13 cellular contexts compared by ENCODE assay signal in genomic region chr12:13534242-13534641, GRCh38.
DNase-seq lines count a peak whose midpoint lies in the region; ATAC-seq and TF ChIP-seq lines count a peak whose summit lies in the region.
"Had no signal": no experiment of that assay in that cellular context is flagged by ENCODE, and none has a peak within 500 bp of the region (broad histone marks: within the 10 kb centered on the region; RNA-seq: fewer than 3 reads in every experiment).

No MANE protein-coding gene starts in this region.

- no peak overlapping the region for H3K27ac Mint-ChIP-seq in endothelial cell (ENCODE audit: unreplicated experiment)
- H3K27ac Mint-ChIP-seq in stimulated activated memory B cell treated with anti-CD40 and anti-IgM and Interleukin-4, amounts not matched to agents 10 μg/mL and 1 μg/mL and 100 μg/mL, for 72 hours = peak overlapping the region; percentile 91
- H3K27ac Mint-ChIP-seq: activated T-helper 2 cell treated with anti-CD3 and anti-CD28 coated beads, Interferon-gamma antibody, Interleukin-2, Interleukin-4, amounts not matched to agents 10 μg/mL and 5 μg/mL and 100 μg/mL, durations not matched to agents 14 hours and 24 hours and 36 hours had no signal

- H3K27me3 ChIP-seq in HUES6 (ENCODE audit: control insufficient read depth, insufficient read depth, low read length) (no peaks in the 10 kb centered on the region), mesendoderm (ENCODE audit: insufficient read depth, low read length, poor library complexity) (no peaks in the 10 kb centered on the region), PC-9 (ENCODE audit: insufficient read depth, low read depth) (no peaks in the 10 kb centered on the region)
- H3K27me3 ChIP-seq: neutrophil, SJCRH30 had no signal

- TF ChIP-seq CTCF in endothelial cell (IDR thresholded peaks at IDR 0.05; ENCODE audit: unreplicated experiment) = no peak
- no peak for TF ChIP-seq CTCF in PC-9 (conservative IDR thresholded peaks at IDR 0.05)

- H3K9ac ChIP-seq in HUES6 (ENCODE audit: low read length) (no peak overlapping the region), mesendoderm (ENCODE audit: low read length) (peak overlapping the region; percentile 57)

- no peaks in the 10 kb centered on the region for H3K9me2 ChIP-seq in PC-9 (ENCODE audit: insufficient read depth)

- peak overlapping the region; percentile 32; the same call in 1 of the 2 replicates for H3K4me3 ChIP-seq in HUES6 (ENCODE audit: low read depth, low read length)
- H3K4me3 ChIP-seq in mesendoderm (ENCODE audit: low read length) = no peak overlapping the region
- H3K4me3 ChIP-seq in PC-9 = no peak overlapping the region
- H3K4me3 ChIP-seq: K562, lung, SJCRH30 had no signal

- H4K8ac ChIP-seq in mesendoderm (ENCODE audit: low read depth, low read length) = no peak overlapping the region

- H4K5ac ChIP-seq in mesendoderm (ENCODE audit: low read length) = no peak overlapping the region

- no TSS peak for BruUV-seq in PC-9 (replicated peaks; lab: Mats Ljungman, UMichigan)

- H3K4me1 Mint-ChIP-seq in endothelial cell (ENCODE audit: unreplicated experiment) = peaks cover 4% of the 10 kb centered on the region
- peaks cover 45% of the 10 kb centered on the region for H3K4me1 Mint-ChIP-seq in stimulated activated memory B cell treated with anti-CD40 and anti-IgM and Interleukin-4, amounts not matched to agents 10 μg/mL and 1 μg/mL and 100 μg/mL, for 72 hours

- H3K79me2 ChIP-seq in mesendoderm (ENCODE audit: control insufficient read depth, insufficient read depth, low read length) (no peaks in the 10 kb centered on the region), PC-9 (ENCODE audit: low read depth) (no peaks in the 10 kb centered on the region)

- H3K23ac ChIP-seq in mesendoderm (ENCODE audit: low read length) = no peak overlapping the region

- H3K4me2 ChIP-seq in mesendoderm (ENCODE audit: low read length) (no peak overlapping the region), PC-9 (no peak overlapping the region)

- no peaks in the 10 kb centered on the region for H3K36me3 Mint-ChIP-seq in endothelial cell (ENCODE audit: low read depth, unreplicated experiment)
- H3K36me3 Mint-ChIP-seq in stimulated activated memory B cell treated with anti-CD40 and anti-IgM and Interleukin-4, amounts not matched to agents 10 μg/mL and 1 μg/mL and 100 μg/mL, for 72 hours = no peaks in the 10 kb centered on the region

- no peak overlapping the region for H2BK120ac ChIP-seq in mesendoderm (ENCODE audit: low read depth, low read length)

- no peak overlapping the region for H3K56ac ChIP-seq in mesendoderm (ENCODE audit: low read length)

- peak overlapping the region; percentile 64 for H3K18ac ChIP-seq in mesendoderm (ENCODE audit: low read length)

- H3K4me1 ChIP-seq in HUES6 (ENCODE audit: control insufficient read depth, insufficient read depth, low read length) (peaks cover 10% of the 10 kb centered on the region), mesendoderm (ENCODE audit: control insufficient read depth, low read depth, low read length) (no peaks in the 10 kb centered on the region), PC-9 (replicated peaks; ENCODE audit: insufficient read depth) (no peaks in the 10 kb centered on the region)

- H2BK15ac ChIP-seq in mesendoderm (replicated peaks; ENCODE audit: low read depth) = no peak overlapping the region

- H3K27ac ChIP-seq in HUES6 (ENCODE audit: low read depth, low read length) (no peak overlapping the region), mesendoderm (ENCODE audit: low read depth, low read length) (no peak overlapping the region), PC-9 (no peak overlapping the region)
- H3K27ac ChIP-seq: neutrophil, SJCRH30 had no signal

- no peak for ATAC-seq in stimulated activated memory B cell treated with anti-CD40 and anti-IgM and Interleukin-4, amounts not matched to agents 10 μg/mL and 1 μg/mL and 100 μg/mL, for 72 hours
- ATAC-seq in GM18858 (IDR thresholded peaks at IDR 0.05; ENCODE audit: unreplicated experiment) = no peak

- no peaks in the 10 kb centered on the region for H4K20me1 ChIP-seq in PC-9 (ENCODE audit: insufficient read depth)

- CTCF ChIA-PET in PC-9 (lab: Charles Lee) = interaction anchor here (1.0 to 3.4 kb wide), 5 partner anchors 144 to 279 kb away, joined by 3 to 33 read pairs (median 7); no protein-coding TSS in a partner anchor

- no peak overlapping the region for H2AFZ ChIP-seq in PC-9

- POLR2A ChIA-PET in PC-9 (lab: Charles Lee; ENCODE audit: unreplicated experiment) = interaction anchor here (0.6 kb wide), 1 partner anchor 409 kb away, joined by 3 read pairs; no protein-coding TSS in a partner anchor

- H3K36me3 ChIP-seq in HUES6 (ENCODE audit: control insufficient read depth, insufficient read depth, low read length) (no peaks in the 10 kb centered on the region), mesendoderm (ENCODE audit: control insufficient read depth, insufficient read depth, low read length) (no peaks in the 10 kb centered on the region), PC-9 (ENCODE audit: low read depth) (no peaks in the 10 kb centered on the region)
- H3K36me3 ChIP-seq: neutrophil, SJCRH30 had no signal

- no peaks in the 10 kb centered on the region for H3F3A ChIP-seq in PC-9 (ENCODE audit: insufficient read depth, low read depth)

- DNase-seq in endothelial cell (ENCODE audit: low spot score) = no peak
- no peak for DNase-seq in mesendoderm
- no peak for DNase-seq in PC-9
- no peak for DNase-seq in DMS114 treated with DMSO at 0.1 percent for 48 hours (lab: John Stamatoyannopoulos, UW; ENCODE audit: unreplicated experiment)
- DNase-seq in activated CD4-positive, CD25-positive, alpha-beta regulatory T cell (lab: John Stamatoyannopoulos, UW) = no peak

- no peak overlapping the region for H2BK5ac ChIP-seq in mesendoderm (ENCODE audit: low read length)

- no CpG with 5 or more reads among the region's 3 CpGs for WGBS in mesendoderm (ENCODE audit: extremely low coverage, insufficient coverage, low lambda C conversion rate)

- no peaks in the 10 kb centered on the region for H3K9me3 ChIP-seq in HUES6 (ENCODE audit: control insufficient read depth, insufficient read depth, low read depth, low read length)
- H3K9me3 ChIP-seq in PC-9 (ENCODE audit: insufficient read depth, low read depth) = no peaks in the 10 kb centered on the region
- H3K9me3 ChIP-seq: neutrophil, SJCRH30 had no signal

- intact Hi-C loops in PC-9 (cut with micrococcal nuclease; ENCODE audit: unreplicated experiment) = loop anchor here (2.0 kb wide), 2 partner anchors 171 to 255 kb away; no protein-coding TSS in a partner anchor

- no peak overlapping the region for H3K4ac ChIP-seq in mesendoderm (ENCODE audit: low read depth, low read length)

- H3K79me1 ChIP-seq in mesendoderm (ENCODE audit: low read length) = no peaks in the 10 kb centered on the region

- peak overlapping the region; percentile 14 for H3K4me3 Mint-ChIP-seq in endothelial cell (ENCODE audit: unreplicated experiment)
- H3K4me3 Mint-ChIP-seq in stimulated activated memory B cell treated with anti-CD40 and anti-IgM and Interleukin-4, amounts not matched to agents 10 μg/mL and 1 μg/mL and 100 μg/mL, for 72 hours = no peak overlapping the region

- no peaks in the 10 kb centered on the region for H3K27me3 Mint-ChIP-seq in endothelial cell (ENCODE audit: unreplicated experiment)
- H3K27me3 Mint-ChIP-seq in stimulated activated memory B cell treated with anti-CD40 and anti-IgM and Interleukin-4, amounts not matched to agents 10 μg/mL and 1 μg/mL and 100 μg/mL, for 72 hours = no peaks in the 10 kb centered on the region

- H2AK5ac ChIP-seq in mesendoderm (ENCODE audit: low read length) = no peak overlapping the region

- H3K9me3 Mint-ChIP-seq in endothelial cell (ENCODE audit: unreplicated experiment) = no peaks in the 10 kb centered on the region
- no peaks in the 10 kb centered on the region for H3K9me3 Mint-ChIP-seq in stimulated activated memory B cell treated with anti-CD40 and anti-IgM and Interleukin-4, amounts not matched to agents 10 μg/mL and 1 μg/mL and 100 μg/mL, for 72 hours
- H3K9me3 Mint-ChIP-seq: activated T-helper 2 cell treated with anti-CD3 and anti-CD28 coated beads, Interferon-gamma antibody, Interleukin-2, Interleukin-4, amounts not matched to agents 10 μg/mL and 5 μg/mL and 100 μg/mL, durations not matched to agents 14 hours and 24 hours and 36 hours had no signal
